ENCODE assay signal across 12 cellular contexts in the genomic region with DNA sequence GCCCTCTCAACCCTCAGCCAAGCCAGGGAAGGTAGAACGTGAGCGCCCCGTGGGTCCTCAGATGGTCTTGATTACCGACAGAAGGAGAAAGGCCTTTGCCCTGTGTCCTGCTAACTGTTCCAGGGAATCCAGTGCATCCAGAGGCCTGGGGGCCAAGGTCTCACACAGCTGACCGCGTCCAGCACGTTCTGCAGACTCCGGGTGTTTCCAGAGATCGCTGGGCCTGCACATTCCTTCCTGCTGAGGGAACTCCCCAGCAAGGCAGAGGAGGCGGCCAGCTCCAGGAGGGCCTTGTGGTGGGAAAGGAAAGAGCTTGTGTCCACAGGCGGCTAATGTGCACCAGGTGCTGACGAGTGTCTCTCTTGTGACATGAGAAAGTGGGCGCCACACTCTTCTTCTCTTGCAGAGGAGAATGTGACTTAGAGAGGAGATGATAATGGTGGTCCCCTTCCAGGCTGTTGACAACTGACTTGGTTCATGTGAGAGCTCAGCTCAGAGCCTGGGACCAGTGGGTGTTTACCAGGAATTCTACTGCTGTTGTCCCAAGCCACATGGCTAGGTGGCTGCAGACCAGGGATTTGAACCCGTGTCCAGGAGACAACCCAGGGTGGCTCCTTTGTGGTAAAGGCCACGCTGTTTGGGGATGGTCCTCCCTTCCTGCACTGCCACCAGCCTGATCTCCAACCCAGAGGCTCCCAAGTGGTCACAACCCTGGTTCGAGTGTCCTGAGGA. TPM values are rescaled to one million over a fixed set of nuclear protein-coding genes. Genes with fewer than 3 reads are reported as not detected.
A peak's percentile ranks its signal among the peaks of the same experiment; 100 is the strongest.
DNase-seq lines count a peak whose midpoint lies in the region; ATAC-seq, FAIRE-seq and TF ChIP-seq lines count a peak whose summit lies in the region.
"Had no signal": no experiment of that assay in that cellular context is flagged by ENCODE, and none has a peak within 500 bp of the region (broad histone marks: within the 10 kb centered on the region; RNA-seq: fewer than 3 reads in every experiment).

No MANE protein-coding gene starts in this region.

- intact Hi-C loops in HepG2 (cut with micrococcal nuclease; ENCODE audit: unreplicated experiment) = no loop called here
- intact Hi-C loops in spleen (cut with DNase I; ENCODE audit: low total_unique reads) = no loop called here
- intact Hi-C loops in naive thymus-derived CD4-positive, alpha-beta T cell (cut with micrococcal nuclease) = no loop called here

- POLR2A ChIA-PET in HepG2 (lab: Yijun Ruan, JAX) = interaction anchor here (0.7 to 1.9 kb wide), 7 partner anchors 10 to 142 kb away, joined by 3 to 13 read pairs (median 4); no protein-coding TSS in a partner anchor
- POLR2A ChIA-PET in naive thymus-derived CD4-positive, alpha-beta T cell (lab: Charles Lee) = no interaction called here

- H3K4me1 ChIP-seq in HepG2 (ENCODE audit: insufficient read depth, low read length) = peaks cover 83% of the 10 kb centered on the region
- peaks cover 14 to 77% (median 59%) of the 10 kb centered on the region in 6 donors for H3K4me1 ChIP-seq in spleen
- H3K4me1 ChIP-seq in naive thymus-derived CD4-positive, alpha-beta T cell (ENCODE audit: control insufficient read depth in 2 of 2, insufficient read depth in 2 of 2, low read length in 2 of 2) = no peaks in the 10 kb centered on the region

- no peaks in the 10 kb centered on the region for H3K36me3 Mint-ChIP-seq in chondrocyte (ENCODE audit: low read depth)
- H3K36me3 Mint-ChIP-seq in activated naive CD4-positive, alpha-beta T cell treated with anti-CD3 and anti-CD28 coated beads, Interleukin-2, amount 50 U/mL, for 72 hours = no peaks in the 10 kb centered on the region
- H3K36me3 Mint-ChIP-seq in naive thymus-derived CD4-positive, alpha-beta T cell = no peaks in the 10 kb centered on the region
- H3K36me3 Mint-ChIP-seq: activated naive CD4-positive, alpha-beta T cell treated with anti-CD3 and anti-CD28 coated beads, Interleukin-2, amount 10 ng/mL, durations not matched to agents 7 days and 5 days; stimulated activated memory B cell treated with anti-CD40 and anti-IgM and Interleukin-4, amounts not matched to agents 10 μg/mL and 1 μg/mL and 100 μg/mL, for 72 hours had no signal

- FAIRE-seq in HepG2 (lab: Jason Lieb, UNC) = peak; percentile 69

- CTCF ChIA-PET in HepG2 (lab: Yijun Ruan, JAX; ENCODE audit: low intra/inter-chr PET ratio, low total read pairs) = no interaction called here
- CTCF ChIA-PET in naive thymus-derived CD4-positive, alpha-beta T cell (lab: Charles Lee) = no interaction called here

- peak; percentile 72 for TF ChIP-seq CTCF in chondrocyte (IDR thresholded peaks at IDR 0.05)
- peak; percentile 77 for TF ChIP-seq CTCF in HepG2 (CRISPR knock-in tag; IDR thresholded peaks at IDR 0.05)
- peak in 1 of 11 experiments; percentile 9 for TF ChIP-seq CTCF in spleen (IDR thresholded peaks at IDR 0.05 in 8 of 11, conservative IDR thresholded peaks at IDR 0.05 in 3 of 11)

- peak overlapping the region; percentile 69 for H3K27ac ChIP-seq in HepG2 (ENCODE audit: extremely low read length, insufficient read depth, low read length)
- peak overlapping the region; percentile 65 to 86 (median 78) for H3K27ac ChIP-seq in spleen
- no peak overlapping the region for H3K27ac ChIP-seq in naive thymus-derived CD4-positive, alpha-beta T cell (ENCODE audit: low read depth, low read length)

- WGBS in HepG2 (ENCODE audit: low lambda C conversion rate) = 25% methylated on average over 5 of the region's 16 CpGs
- WGBS in spleen, 5 donors = 60 to 77% (median 69%) methylated on average over 15 to 16 of the region's 16 CpGs

- peaks cover 56% of the 10 kb centered on the region for H3K4me1 Mint-ChIP-seq in chondrocyte (ENCODE audit: low read depth)
- peaks cover 0 to 5% (median 0%) of the 10 kb centered on the region in 7 donors for H3K4me1 Mint-ChIP-seq in naive thymus-derived CD4-positive, alpha-beta T cell
- H3K4me1 Mint-ChIP-seq: activated B cell treated with CpG ODN at 0.5 μM for 24 hours; activated naive CD4-positive, alpha-beta T cell treated with anti-CD3 and anti-CD28 coated beads, Interleukin-2, amount 10 ng/mL, durations not matched to agents 7 days and 5 days; stimulated activated memory B cell treated with anti-CD40 and anti-IgM and Interleukin-4, amounts not matched to agents 10 μg/mL and 1 μg/mL and 100 μg/mL, for 72 hours had no signal

- H3K4me3 ChIP-seq in HepG2 (replicated peaks in 1 of 3; ENCODE audit: insufficient read depth in 1 of 3, low read depth in 2 of 3, low read length in 3 of 3) (peak overlapping the region in 1 of 3 experiments; percentile 2; a peak in 1 of 6 replicates), spleen (no peak overlapping the region)
- H3K4me3 ChIP-seq in naive thymus-derived CD4-positive, alpha-beta T cell (ENCODE audit: low read length) = no peak overlapping the region

- peak overlapping the region; percentile 28; the same call in 1 of the 2 replicates for H3K9ac ChIP-seq in HepG2 (ENCODE audit: insufficient read depth, low read depth, low read length)

- H3K4me2 ChIP-seq in HepG2 (ENCODE audit: low read depth, low read length) = peak overlapping the region; percentile 53

- TF ChIP-seq POLR2A in HepG2 (IDR thresholded peaks at IDR 0.05; ENCODE audit: insufficient read depth in 1 of 2, low read depth in 2 of 2, low read length in 2 of 2) = no peak
- no peak for TF ChIP-seq POLR2A in spleen (IDR thresholded peaks at IDR 0.05)

- TF ChIP-seq EP300 in HepG2 (IDR thresholded peaks at IDR 0.05; ENCODE audit: low read depth in 2 of 2, low read length in 2 of 2) (peak in 1 of 2 experiments; percentile 55; a peak in 1 of 4 replicates), HepG2 (CRISPR knock-in tag; IDR thresholded peaks at IDR 0.05; ENCODE audit: borderline replicate concordance) (no peak; the same call in 1 of the 2 replicates)

- DNase-seq in HK-2 (ENCODE audit: unreplicated experiment) (peak; percentile 21), chondrocyte (ENCODE audit: low spot score) (no peak), HepG2 (ENCODE audit: low spot score) (peak; percentile 83), spleen (peak; percentile 84)
- DNase-seq in activated naive CD4-positive, alpha-beta T cell treated with anti-CD3 and anti-CD28 coated beads, Interleukin-2, amount 50 U/mL, for 72 hours (ENCODE audit: low spot score in 2 of 2) = no peak
- no peak for DNase-seq in naive thymus-derived CD4-positive, alpha-beta T cell
- DNase-seq: activated B cell treated with CpG ODN at 0.5 μM for 24 hours; activated naive CD4-positive, alpha-beta T cell treated with anti-CD3 and anti-CD28 coated beads, Interleukin-2, amount 10 ng/mL, durations not matched to agents 7 days and 5 days had no signal

- TF ChIP-seq RAD21 in HepG2 (CRISPR knock-in tag; IDR thresholded peaks at IDR 0.05) = no peak

- H3K4me3 Mint-ChIP-seq in chondrocyte (ENCODE audit: unreplicated experiment) = no peak overlapping the region
- H3K4me3 Mint-ChIP-seq in naive thymus-derived CD4-positive, alpha-beta T cell = no peak overlapping the region
- H3K4me3 Mint-ChIP-seq: activated B cell treated with CpG ODN at 0.5 μM for 24 hours; activated naive CD4-positive, alpha-beta T cell treated with anti-CD3 and anti-CD28 coated beads, Interleukin-2, amount 10 ng/mL, durations not matched to agents 7 days and 5 days; stimulated activated memory B cell treated with anti-CD40 and anti-IgM and Interleukin-4, amounts not matched to agents 10 μg/mL and 1 μg/mL and 100 μg/mL, for 72 hours had no signal

- H3K9me3 ChIP-seq in HepG2 (ENCODE audit: low read length) = no peaks in the 10 kb centered on the region
- H3K9me3 ChIP-seq in spleen = no peaks in the 10 kb centered on the region
- H3K9me3 ChIP-seq in naive thymus-derived CD4-positive, alpha-beta T cell (ENCODE audit: control insufficient read depth in 2 of 3, low read length in 3 of 3) = no peaks in the 10 kb centered on the region

- H3K79me2 ChIP-seq in HepG2 (ENCODE audit: insufficient read depth, low read length) = no peaks in the 10 kb centered on the region

- peak; percentile 90 for ATAC-seq in HepG2
- ATAC-seq in activated naive CD4-positive, alpha-beta T cell treated with anti-CD3 and anti-CD28 coated beads, Interleukin-2, amount 50 U/mL, for 72 hours = no peak
- ATAC-seq in HG02798 (IDR thresholded peaks at IDR 0.05; ENCODE audit: poor library complexity, unreplicated experiment) = no peak
- no peak for ATAC-seq in naive thymus-derived CD4-positive, alpha-beta T cell
- no peak for ATAC-seq in GM18517 (IDR thresholded peaks at IDR 0.05; ENCODE audit: unreplicated experiment)
- ATAC-seq: stimulated activated memory B cell treated with anti-CD40 and anti-IgM and Interleukin-4, amounts not matched to agents 10 μg/mL and 1 μg/mL and 100 μg/mL, for 72 hours had no signal

- H3K27ac Mint-ChIP-seq in chondrocyte (ENCODE audit: unreplicated experiment) = peak overlapping the region; percentile 84
- no peak overlapping the region for H3K27ac Mint-ChIP-seq in activated naive CD4-positive, alpha-beta T cell treated with anti-CD3 and anti-CD28 coated beads, Interleukin-2, amount 50 U/mL, for 72 hours
- H3K27ac Mint-ChIP-seq in naive thymus-derived CD4-positive, alpha-beta T cell = no peak overlapping the region
- H3K27ac Mint-ChIP-seq: activated B cell treated with CpG ODN at 0.5 μM for 24 hours; activated naive CD4-positive, alpha-beta T cell treated with anti-CD3 and anti-CD28 coated beads, Interleukin-2, amount 10 ng/mL, durations not matched to agents 7 days and 5 days; stimulated activated memory B cell treated with anti-CD40 and anti-IgM and Interleukin-4, amounts not matched to agents 10 μg/mL and 1 μg/mL and 100 μg/mL, for 72 hours had no signal

- H3K27me3 ChIP-seq in HepG2 (ENCODE audit: control insufficient read depth in 1 of 2, insufficient read depth in 2 of 2, low read length in 2 of 2) (no peaks in the 10 kb centered on the region), spleen (replicated peaks in 1 of 7) (peaks cover 0 to 28% (median 0%) of the 10 kb centered on the region in 7 donors)
- no peaks in the 10 kb centered on the region for H3K27me3 ChIP-seq in naive thymus-derived CD4-positive, alpha-beta T cell (ENCODE audit: control insufficient read depth in 2 of 2, insufficient read depth in 2 of 2, low read length in 2 of 2)

- no peaks in the 10 kb centered on the region for H3K9me3 Mint-ChIP-seq in chondrocyte (ENCODE audit: low read depth)
- no peaks in the 10 kb centered on the region for H3K9me3 Mint-ChIP-seq in activated naive CD4-positive, alpha-beta T cell treated with anti-CD3 and anti-CD28 coated beads, Interleukin-2, amount 50 U/mL, for 72 hours
- H3K9me3 Mint-ChIP-seq in naive thymus-derived CD4-positive, alpha-beta T cell = no peaks in the 10 kb centered on the region
- H3K9me3 Mint-ChIP-seq: activated B cell treated with CpG ODN at 0.5 μM for 24 hours; activated naive CD4-positive, alpha-beta T cell treated with anti-CD3 and anti-CD28 coated beads, Interleukin-2, amount 10 ng/mL, durations not matched to agents 7 days and 5 days had no signal

- no TSS peak for BruUV-seq in HepG2 (replicated peaks; lab: Mats Ljungman, UMichigan)

- in situ Hi-C loops in HepG2 (cut with HindIII; ENCODE audit: extremely low pct_ligation_motif_present, low pct_unique_long_range_greater_than_20kb) = no loop called here

- H3K27me3 Mint-ChIP-seq in chondrocyte (ENCODE audit: low read depth) = no peaks in the 10 kb centered on the region
- peaks cover 0 to 23% (median under 1%) of the 10 kb centered on the region in 5 donors for H3K27me3 Mint-ChIP-seq in naive thymus-derived CD4-positive, alpha-beta T cell

- no peaks in the 10 kb centered on the region for H4K20me1 ChIP-seq in HepG2 (ENCODE audit: insufficient read depth, low read length)

- H3K36me3 ChIP-seq in HepG2 (replicated peaks in 1 of 2; ENCODE audit: control insufficient read depth in 1 of 2, insufficient read depth in 2 of 2, low read length in 2 of 2) (no peaks in the 10 kb centered on the region), spleen (no peaks in the 10 kb centered on the region)
- H3K36me3 ChIP-seq in naive thymus-derived CD4-positive, alpha-beta T cell (ENCODE audit: control insufficient read depth in 2 of 3, insufficient read depth in 3 of 3, low read length in 3 of 3) = no peaks in the 10 kb centered on the region

- H2AFZ ChIP-seq in HepG2 (ENCODE audit: low read length) = no peak overlapping the region

RNA-seq across cellular contexts. Expression of a gene that starts 46.8 kb away (rescaled TPM):
- 0.33 to 0.45 TPM in 2 of 3 replicates, not detected in the other for total RNA-seq in chondrocyte
- total RNA-seq in HepG2 (2016; rRNA removed; fragmentation: Illumina TruSeq; extraction: Trizol) = 48.2 and 95.5 TPM in 2 replicates
- 20.1 and 21.5 TPM in 2 replicates for total RNA-seq in HepG2 (2016; cell fraction: cytosol; rRNA removed; fragmentation: Illumina TruSeq; extraction: Trizol; ENCODE audit: low read depth)
- 42.8 and 103 TPM in 2 replicates for total RNA-seq in HepG2 (2016; cell fraction: insoluble cytoplasmic fraction; rRNA removed; fragmentation: Illumina TruSeq; extraction: Trizol)
- total RNA-seq in HepG2 (2016; cell fraction: membrane; rRNA removed; fragmentation: Illumina TruSeq; extraction: Trizol) = 36.0 and 50.6 TPM in 2 replicates
- 89.0 and 105 TPM in 2 replicates for total RNA-seq in HepG2 (2016; cell fraction: nucleus; rRNA removed; fragmentation: Illumina TruSeq; extraction: Trizol)
- 312 and 395 TPM in 2 replicates for polyA plus RNA-seq in HepG2 (2011; rRNA removed)
- 265 and 361 TPM in 2 replicates for polyA plus RNA-seq in HepG2 (2011; cell fraction: cytosol; rRNA removed)
- 341 and 399 TPM in 2 replicates for polyA plus RNA-seq in HepG2 (2011; cell fraction: nucleus; rRNA removed)
- 757 and 768 TPM in 2 replicates for polyA plus RNA-seq in HepG2 (2012)
- 47.2 and 71.3 TPM in 2 replicates for polyA plus RNA-seq in HepG2 (2016; cell fraction: cytosol; fragmentation: Illumina TruSeq; extraction: Trizol; ENCODE audit: low read depth)
- polyA plus RNA-seq in HepG2 (2016; cell fraction: insoluble cytoplasmic fraction; fragmentation: Illumina TruSeq; extraction: Trizol; ENCODE audit: low read depth) = 105 and 121 TPM in 2 replicates
- polyA plus RNA-seq in HepG2 (2016; cell fraction: membrane; fragmentation: Illumina TruSeq; extraction: Trizol; ENCODE audit: low read depth) = 59.9 and 79.2 TPM in 2 replicates
- polyA plus RNA-seq in HepG2 (2016; cell fraction: nucleus; fragmentation: Illumina TruSeq; extraction: Trizol; ENCODE audit: insufficient read depth, low read depth) = 324 and 361 TPM in 2 replicates
- polyA minus RNA-seq in HepG2 (2011; rRNA and poly(A)+ RNA removed; ENCODE audit: low replicate concordance) = 0.49 and 99.7 TPM in 2 replicates
- 86.7 and 119 TPM in 2 replicates for polyA minus RNA-seq in HepG2 (2011; cell fraction: cytosol; rRNA and poly(A)+ RNA removed)
- polyA minus RNA-seq in HepG2 (2011; cell fraction: nucleus; rRNA and poly(A)+ RNA removed) = 18.8 and 31.0 TPM in 2 replicates
- under 1 TPM in 3 of 7 donors, not detected in 4; 0.17 to 0.79 (median 0.38) TPM for total RNA-seq in spleen
- not detected for polyA plus RNA-seq in spleen
- not detected for total RNA-seq in activated naive CD4-positive, alpha-beta T cell treated with anti-CD3 and anti-CD28 coated beads, Interleukin-2, amount 50 U/mL, for 72 hours
- total RNA-seq in naive thymus-derived CD4-positive, alpha-beta T cell = not detected
- not detected for polyA plus RNA-seq in naive thymus-derived CD4-positive, alpha-beta T cell
- total RNA-seq: activated B cell treated with CpG ODN at 0.5 μM for 24 hours, LHCN-M2 had no signal

Comparison
In these comparisons a context has a peak if more than half of its experiments do, and no peak if none do; other contexts are left out.
1. DNase-seq: peak in HK-2 (single experiment), HepG2 (single experiment) and spleen (single experiment); none in chondrocyte (single experiment), activated naive CD4-positive, alpha-beta T cell treated with anti-CD3 and anti-CD28 coated beads, Interleukin-2, amount 50 U/mL, for 72 hours (0 of 2) and naive thymus-derived CD4-positive, alpha-beta T cell (0 of 9).
2. RNA of a gene that starts 46.8 kb away (total RNA-seq): 20.1 to 105 TPM in HepG2; 0.33 to 0.45 TPM in chondrocyte, 0.17 to 0.79 TPM in spleen, not detected in activated naive CD4-positive, alpha-beta T cell treated with anti-CD3 and anti-CD28 coated beads, Interleukin-2, amount 50 U/mL, for 72 hours and not detected in naive thymus-derived CD4-positive, alpha-beta T cell; every median in the first group is over 10 times any median in the second.